In genomic region chr6:3410385-3411360, GRCh38 we compare ENCODE assay signal across 8 cellular contexts. TPM values are rescaled to one million over a fixed set of nuclear protein-coding genes. Genes with fewer than 3 reads are reported as not detected.
A peak's percentile ranks its signal among the peaks of the same experiment; 100 is the strongest.
DNase-seq lines count a peak whose midpoint lies in the region; ATAC-seq and TF ChIP-seq lines count a peak whose summit lies in the region.

No MANE protein-coding gene starts in this region.

- peaks cover 25% of the 10 kb centered on the region for H3K4me1 ChIP-seq in mucosa of descending colon (ENCODE audit: low read depth)

- H3K27ac Mint-ChIP-seq in activated CD4-positive, alpha-beta memory T cell treated with anti-CD3 and anti-CD28 coated beads, Interleukin-2, amount 10 ng/mL, durations not matched to agents 7 days and 5 days: no peak overlapping the region
- H3K27ac Mint-ChIP-seq in effector memory CD8-positive, alpha-beta T cell: no peak overlapping the region

- peaks cover 4% of the 10 kb centered on the region for H3K4me1 Mint-ChIP-seq in activated CD4-positive, alpha-beta memory T cell treated with anti-CD3 and anti-CD28 coated beads, Interleukin-2, amount 10 ng/mL, durations not matched to agents 7 days and 5 days
- H3K4me1 Mint-ChIP-seq in effector memory CD8-positive, alpha-beta T cell (ENCODE audit: low read depth in 2 of 2): peaks cover 0 to 5% of the 10 kb centered on the region in 2 donors

- H3K36me3 ChIP-seq in mucosa of descending colon (ENCODE audit: low read depth): no peaks in the 10 kb centered on the region

- H3K4me3 ChIP-seq in mucosa of descending colon: no peak overlapping the region

- no peak for ATAC-seq in effector memory CD8-positive, alpha-beta T cell (replicated peaks)
- ATAC-seq in mucosa of descending colon (peak; percentile 79), HG02623 (IDR thresholded peaks at IDR 0.05; ENCODE audit: unreplicated experiment) (no peak)

- H3K27me3 Mint-ChIP-seq in activated CD4-positive, alpha-beta memory T cell treated with anti-CD3 and anti-CD28 coated beads, Interleukin-2, amount 10 ng/mL, durations not matched to agents 7 days and 5 days: no peaks in the 10 kb centered on the region
- peaks cover 30 to 37% of the 10 kb centered on the region in 2 donors for H3K27me3 Mint-ChIP-seq in effector memory CD8-positive, alpha-beta T cell

- no peaks in the 10 kb centered on the region for H3K9me3 ChIP-seq in mucosa of descending colon

- no peak overlapping the region for H3K4me3 Mint-ChIP-seq in activated CD4-positive, alpha-beta memory T cell treated with anti-CD3 and anti-CD28 coated beads, Interleukin-2, amount 10 ng/mL, durations not matched to agents 7 days and 5 days
- H3K4me3 Mint-ChIP-seq in effector memory CD8-positive, alpha-beta T cell: no peak overlapping the region

- POLR2A ChIA-PET in activated CD4-positive, alpha-beta memory T cell treated with anti-CD3 and anti-CD28 coated beads, Interleukin-2, amount 10 ng/mL, durations not matched to agents 7 days and 5 days (lab: Charles Lee): no interaction called here

- no peaks in the 10 kb centered on the region for H3K36me3 Mint-ChIP-seq in activated CD4-positive, alpha-beta memory T cell treated with anti-CD3 and anti-CD28 coated beads, Interleukin-2, amount 10 ng/mL, durations not matched to agents 7 days and 5 days (ENCODE audit: low read depth)
- peaks cover 2% of the 10 kb centered on the region for H3K36me3 Mint-ChIP-seq in effector memory CD8-positive, alpha-beta T cell (ENCODE audit: insufficient read depth)

- CTCF ChIA-PET in activated CD4-positive, alpha-beta memory T cell treated with anti-CD3 and anti-CD28 coated beads, Interleukin-2, amount 10 ng/mL, durations not matched to agents 7 days and 5 days (lab: Charles Lee): interaction anchor here (0.9 to 1.7 kb wide), 5 partner anchors 9 to 321 kb away, joined by 3 to 11 read pairs (median 4); no protein-coding TSS in a partner anchor

- H3K9me3 Mint-ChIP-seq in activated CD4-positive, alpha-beta memory T cell treated with anti-CD3 and anti-CD28 coated beads, Interleukin-2, amount 10 ng/mL, durations not matched to agents 7 days and 5 days: no peaks in the 10 kb centered on the region
- H3K9me3 Mint-ChIP-seq in effector memory CD8-positive, alpha-beta T cell: no peaks in the 10 kb centered on the region

- DNase-seq in activated gamma-delta T cell treated with Interleukin-2 at 50 U/mL for 16 hours: peak; percentile 57
- no peak for DNase-seq in activated gamma-delta T cell (lab: John Stamatoyannopoulos, UW)
- DNase-seq in NCI-H526 treated with DMSO at 0.1 percent for 48 hours (lab: John Stamatoyannopoulos, UW): peak; percentile 37
- peak; percentile 51 for DNase-seq in activated CD4-positive, alpha-beta memory T cell treated with anti-CD3 and anti-CD28 coated beads, Interleukin-2, amount 10 ng/mL, durations not matched to agents 7 days and 5 days
- DNase-seq in effector memory CD8-positive, alpha-beta T cell: peak; percentile 21 to 36 (median 29)
- peak; percentile 58 to 90 (median 67) for DNase-seq in mucosa of descending colon
- DNase-seq in stimulated activated CD8-positive, alpha-beta memory T cell treated with anti-CD3 and anti-CD28 coated beads, Interleukin-7, amount 100 ng/mL, for 4 hours (ENCODE audit: low read depth in 2 of 2): peak; percentile 20 to 39

- TF ChIP-seq CTCF in mucosa of descending colon (IDR thresholded peaks at IDR 0.05): no peak

- intact Hi-C loops in mucosa of descending colon (cut with DNase I, micrococcal nuclease): no loop called here

RNA-seq across cellular contexts. Expression of gene SLC22A23, which starts 46.2 kb away (rescaled TPM):
- total RNA-seq in activated CD4-positive, alpha-beta memory T cell treated with anti-CD3 and anti-CD28 coated beads, Interleukin-2, amount 10 ng/mL, durations not matched to agents 7 days and 5 days: under 1 TPM; 0.75 to 0.83 TPM
- 100 to 1,000 TPM in 1 of 3 donors, 10 to 100 TPM in 2; 61.5 to 160 (median 74.7) TPM for total RNA-seq in mucosa of descending colon

Comparison
In these comparisons a context has a peak if more than half of its experiments do, and no peak if none do; other contexts are left out.
1. RNA of gene SLC22A23, which starts 46.2 kb away (total RNA-seq): 61.5 to 160 TPM in mucosa of descending colon; 0.75 to 0.83 TPM in activated CD4-positive, alpha-beta memory T cell treated with anti-CD3 and anti-CD28 coated beads, Interleukin-2, amount 10 ng/mL, durations not matched to agents 7 days and 5 days; every median in the first group is over 10 times any median in the second.